21 cellular contexts compared by ENCODE assay signal in the genomic region with DNA sequence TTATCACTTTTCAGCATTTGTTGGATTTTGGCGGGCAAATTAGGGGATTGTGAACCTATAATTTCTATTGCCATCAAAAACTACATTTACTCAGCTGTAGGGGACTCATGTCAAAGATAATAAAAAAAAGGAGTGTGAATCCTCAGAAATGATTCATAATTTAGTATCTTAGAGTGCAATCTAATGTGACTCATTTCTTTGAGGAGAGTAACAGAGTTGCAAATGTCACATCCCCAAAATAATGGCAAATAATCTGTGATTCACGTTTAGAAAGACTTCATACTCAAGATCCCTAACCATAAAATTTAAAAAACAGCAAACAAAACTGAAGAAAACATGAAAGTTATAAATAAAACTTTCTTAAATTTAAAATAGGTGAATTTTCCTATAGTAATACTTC.
DNase-seq lines count a peak whose midpoint lies in the region; ATAC-seq and TF ChIP-seq lines count a peak whose summit lies in the region.
"Had no signal": no experiment of that assay in that cellular context is flagged by ENCODE, and none has a peak within 500 bp of the region (broad histone marks: within the 10 kb centered on the region; RNA-seq: fewer than 3 reads in every experiment).

No MANE protein-coding gene starts in this region.

- 26 to 71% methylated on average over 2 of the region's 2 CpGs for WGBS in heart right ventricle, 2 donors

- H3K4me1 Mint-ChIP-seq in HFFc6 (ENCODE audit: low read depth) = peaks cover 38% of the 10 kb centered on the region
- H3K4me1 Mint-ChIP-seq: CD14-positive monocyte, T-helper 17 cell had no signal

- ATAC-seq in GM19324 (IDR thresholded peaks at IDR 0.05; ENCODE audit: low FRiP score, unreplicated experiment) (no peak), heart right ventricle (no peak), HG02610 (IDR thresholded peaks at IDR 0.05; ENCODE audit: unreplicated experiment) (no peak)
- ATAC-seq: T-helper 17 cell had no signal

- H3K9ac ChIP-seq in adipocyte (ENCODE audit: low read length) = no peak overlapping the region

- TF ChIP-seq CTCF in HFFc6 (IDR thresholded peaks at IDR 0.05) (no peak), heart right ventricle (IDR thresholded peaks at IDR 0.05) (no peak)

- H3K9me3 Mint-ChIP-seq in HFFc6 = no peaks in the 10 kb centered on the region

- no peak overlapping the region for H3K27ac ChIP-seq in heart right ventricle
- H3K27ac ChIP-seq: RWPE1, SJCRH30 had no signal

- H3K4me3 ChIP-seq in adipocyte (ENCODE audit: low read length) = no peak overlapping the region
- no peak overlapping the region for H3K4me3 ChIP-seq in heart right ventricle
- H3K4me3 ChIP-seq: SJCRH30 had no signal

- H3K36me3 ChIP-seq in adipocyte (ENCODE audit: control insufficient read depth, insufficient read depth, low read length, severe bottlenecking) (no peaks in the 10 kb centered on the region), heart right ventricle (no peaks in the 10 kb centered on the region)
- H3K36me3 ChIP-seq: SJCRH30 had no signal

- no peaks in the 10 kb centered on the region for H3K9me3 ChIP-seq in adipocyte (ENCODE audit: control insufficient read depth, low read length)
- H3K9me3 ChIP-seq in heart right ventricle = no peaks in the 10 kb centered on the region
- H3K9me3 ChIP-seq: SJCRH30 had no signal

- DNase-seq in EL = peak; percentile 56
- peak; percentile 48 for DNase-seq in HFFc6
- peak; percentile 7 for DNase-seq in adipocyte (ENCODE audit: low read depth)
- DNase-seq in iris pigment epithelial cell (ENCODE audit: low read depth) = peak; percentile 28
- DNase-seq in NCI-H2107 (lab: John Stamatoyannopoulos, UW) = no peak
- DNase-seq in heart right ventricle = no peak
- DNase-seq: ACHN, AML-193, DMS79 treated with DMSO at 0.1 percent for 48 hours, GF-D8, H7, MV-4-11, NCI-H187, NCI-H345, NCI-H524 treated with DMSO at 0.1 percent for 48 hours, SJCRH30, T-helper 17 cell had no signal

- H3K4me1 ChIP-seq in adipocyte (ENCODE audit: control insufficient read depth, insufficient read depth, low read length) = no peaks in the 10 kb centered on the region
- H3K4me1 ChIP-seq in heart right ventricle = no peaks in the 10 kb centered on the region
- H3K4me1 ChIP-seq: SJCRH30 had no signal

- intact Hi-C loops in heart right ventricle (cut with DNase I) = no loop called here

- peaks cover 5% of the 10 kb centered on the region for H3K36me3 Mint-ChIP-seq in HFFc6 (ENCODE audit: low read depth)
- H3K36me3 Mint-ChIP-seq: CD14-positive monocyte had no signal

- H3K27me3 ChIP-seq in adipocyte (replicated peaks; ENCODE audit: control insufficient read depth, insufficient read depth, low read length) = no peaks in the 10 kb centered on the region
- H3K27me3 ChIP-seq in heart right ventricle = no peaks in the 10 kb centered on the region
- H3K27me3 ChIP-seq: SJCRH30 had no signal

- peaks cover 1% of the 10 kb centered on the region; the same call in 1 of the 2 replicates for H3K27me3 Mint-ChIP-seq in HFFc6 (ENCODE audit: insufficient read depth)
- H3K27me3 Mint-ChIP-seq: T-helper 17 cell had no signal

- H3K27ac Mint-ChIP-seq in HFFc6 = no peak overlapping the region
- H3K27ac Mint-ChIP-seq: CD14-positive monocyte, T-helper 17 cell had no signal

- H3K4me3 Mint-ChIP-seq in HFFc6 = no peak overlapping the region
- H3K4me3 Mint-ChIP-seq: CD14-positive monocyte, T-helper 17 cell had no signal

Comparison
In these comparisons a context has a peak if more than half of its experiments do, and no peak if none do; other contexts are left out.
1. DNase-seq: peak in EL (single experiment), HFFc6 (single experiment), adipocyte (single experiment) and iris pigment epithelial cell (single experiment); none in NCI-H2107 (single experiment) and heart right ventricle (0 of 2).